ENCODE assay signal across 8 cellular contexts in the genomic region with DNA sequence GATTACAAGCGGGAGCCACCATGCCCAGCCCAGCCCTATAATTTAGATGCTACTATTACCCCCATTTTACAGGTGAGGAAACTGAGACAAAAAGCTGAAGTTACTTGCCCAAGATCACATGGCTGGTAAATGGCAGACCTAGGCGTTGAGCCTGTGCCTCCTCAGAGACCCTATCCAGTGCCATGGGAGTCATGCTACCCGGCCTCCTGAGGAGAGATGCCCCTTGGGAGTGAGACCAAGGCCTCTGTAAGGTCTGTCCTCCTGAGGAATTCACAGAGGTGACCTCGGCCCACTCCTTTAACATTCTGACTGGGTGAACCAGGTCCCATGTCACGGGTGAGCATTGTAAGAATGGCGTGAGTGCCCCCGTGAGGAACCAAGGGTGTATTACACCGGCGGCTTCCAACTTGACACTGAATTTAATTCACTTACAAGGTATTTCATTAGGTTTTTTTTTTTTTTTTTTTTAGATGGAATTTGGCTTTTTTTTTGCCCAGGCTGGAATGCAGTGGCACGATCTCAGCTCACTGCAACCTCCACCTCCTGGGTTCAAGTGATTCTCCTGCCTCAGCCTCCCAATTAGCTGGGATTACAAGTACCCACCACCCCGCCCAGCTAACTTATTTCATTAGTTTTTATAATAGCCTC.
DNase-seq lines count a peak whose midpoint lies in the region; ATAC-seq and TF ChIP-seq lines count a peak whose summit lies in the region.

No MANE protein-coding gene starts in this region.

- intact Hi-C loops in left ventricle myocardium superior (cut with micrococcal nuclease), result loop anchor here (5.0 kb wide), 1 partner anchor 240 kb away; a partner anchor contains a TSS

- DNase-seq in Daoy (ENCODE audit: low read depth) (peak; percentile 65), KBM-7 (peak; percentile 90), T-cell (peak; percentile 23 to 74 (median 56)), adipocyte (ENCODE audit: low read depth) (peak; percentile 84), left ventricle myocardium superior (peak; percentile 70), retinal pigment epithelial cell (ENCODE audit: low read depth) (peak; percentile 48)

- no peak overlapping the region for H3K4me3 Mint-ChIP-seq in T-cell

- H3K9me3 Mint-ChIP-seq in T-cell, result peaks cover 0 to 10% (median 10%) of the 10 kb centered on the region in 3 donors

- CTCF ChIA-PET in T-cell (lab: Charles Lee), result interaction anchor here (0.5 to 1.9 kb wide), 11 partner anchors 18 to 749 kb away, joined by 3 to 11 read pairs (median 7); a partner anchor contains a TSS

- no peaks in the 10 kb centered on the region for H3K27me3 Mint-ChIP-seq in T-cell

- peaks cover 49% of the 10 kb centered on the region for H3K36me3 Mint-ChIP-seq in T-cell

- peaks cover 71% of the 10 kb centered on the region for H3K36me3 ChIP-seq in adipocyte (ENCODE audit: control insufficient read depth, insufficient read depth, low read length, severe bottlenecking)

- ATAC-seq in T-cell (replicated peaks in 1 of 4), result peak; percentile 73 to 85 (median 82)
- ATAC-seq in left ventricle myocardium superior, result peak; percentile 87
- no peak for ATAC-seq in GM21526 (IDR thresholded peaks at IDR 0.05; ENCODE audit: low FRiP score, unreplicated experiment)
- no peak for ATAC-seq in GM21529 (IDR thresholded peaks at IDR 0.05; ENCODE audit: unreplicated experiment)

- no peaks in the 10 kb centered on the region for H3K27me3 ChIP-seq in adipocyte (replicated peaks; ENCODE audit: control insufficient read depth, insufficient read depth, low read length)

- H3K4me3 ChIP-seq in adipocyte (ENCODE audit: low read length), result no peak overlapping the region
- H3K4me3 ChIP-seq in retinal pigment epithelial cell (ENCODE audit: low read length), result no peak overlapping the region

- no peaks in the 10 kb centered on the region for H3K4me1 ChIP-seq in adipocyte (ENCODE audit: control insufficient read depth, insufficient read depth, low read length)

- H3K9me3 ChIP-seq in adipocyte (ENCODE audit: control insufficient read depth, low read length), result peaks cover 8% of the 10 kb centered on the region

- peak overlapping the region in 1 of 2 donors; percentile 16 for H3K27ac Mint-ChIP-seq in T-cell

- in situ Hi-C loops in KBM-7 (cut with MboI; ENCODE audit: low pct_unique_long_range_greater_than_20kb, low sequenced_read_pairs), result no loop called here

- H3K4me1 Mint-ChIP-seq in T-cell, result peaks cover 0 to 2% (median 2%) of the 10 kb centered on the region in 3 donors

- POLR2A ChIA-PET in T-cell (lab: Charles Lee), result no interaction called here

- TF ChIP-seq CTCF in retinal pigment epithelial cell (conservative IDR thresholded peaks at IDR 0.05; ENCODE audit: low read depth, low read length), result peak; percentile 84

- no peak overlapping the region for H3K9ac ChIP-seq in adipocyte (ENCODE audit: low read length)

Comparison
In these comparisons a context has a peak if more than half of its experiments do, and no peak if none do; other contexts are left out.
1. ATAC-seq: peak in T-cell (4 of 4) and left ventricle myocardium superior (single experiment); none in GM21526 (single experiment) and GM21529 (single experiment).
2. Peak in every context shown above with its lines, with median percentiles within 50 percentile points of each other: DNase-seq.